15 cellular contexts compared by ENCODE assay signal in the genomic region with DNA sequence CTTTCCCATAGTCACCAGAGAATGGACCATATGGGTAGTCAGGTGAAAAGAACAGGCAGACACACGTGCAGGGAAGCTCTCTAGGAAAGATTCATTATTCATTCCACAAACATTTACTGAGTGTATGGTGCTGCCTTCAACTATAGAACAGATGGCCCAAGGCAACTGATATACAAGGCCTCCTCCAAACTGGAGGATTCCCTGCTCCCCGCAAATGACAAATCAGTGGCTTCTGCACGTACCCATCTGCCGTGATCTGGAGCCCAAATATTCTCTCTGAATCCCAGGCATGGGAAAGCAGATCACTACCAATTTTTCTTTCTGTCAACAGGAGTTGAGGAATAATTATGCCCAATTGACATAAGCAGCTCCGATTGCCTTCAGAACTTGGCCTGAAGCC.
"Had no signal": no experiment of that assay in that cellular context is flagged by ENCODE, and none has a peak within 500 bp of the region (broad histone marks: within the 10 kb centered on the region; RNA-seq: fewer than 3 reads in every experiment).

No MANE protein-coding gene starts in this region.

- ATAC-seq: stimulated activated naive B cell treated with anti-CD40 and anti-IgM and Interleukin-4, amounts not matched to agents 10 μg/mL and 1 μg/mL and 100 μg/mL, for 72 hours had no signal

- H3K27ac Mint-ChIP-seq: activated naive CD4-positive, alpha-beta T cell treated with anti-CD3 and anti-CD28 coated beads, Interleukin-2, amount 50 U/mL, for 24 hours; endodermal cell; memory B cell; nephron progenitor cell; stimulated activated naive B cell treated with anti-CD40 and anti-IgM and Interleukin-4, amounts not matched to agents 10 μg/mL and 1 μg/mL and 100 μg/mL, for 72 hours had no signal

- H3K9me3 ChIP-seq: sigmoid colon had no signal

- H3K9me3 Mint-ChIP-seq: activated naive CD4-positive, alpha-beta T cell treated with anti-CD3 and anti-CD28 coated beads, Interleukin-2, amount 50 U/mL, for 24 hours; memory B cell had no signal

- H3K4me3 Mint-ChIP-seq: activated naive CD4-positive, alpha-beta T cell treated with anti-CD3 and anti-CD28 coated beads, Interleukin-2, amount 50 U/mL, for 24 hours; endodermal cell; memory B cell; nephron progenitor cell; stimulated activated naive B cell treated with anti-CD40 and anti-IgM and Interleukin-4, amounts not matched to agents 10 μg/mL and 1 μg/mL and 100 μg/mL, for 72 hours had no signal

- H3K36me3 Mint-ChIP-seq: brain had no signal

- H3K4me1 Mint-ChIP-seq: activated naive CD4-positive, alpha-beta T cell treated with anti-CD3 and anti-CD28 coated beads, Interleukin-2, amount 50 U/mL, for 24 hours; brain; endodermal cell; memory B cell; nephron progenitor cell; stimulated activated naive B cell treated with anti-CD40 and anti-IgM and Interleukin-4, amounts not matched to agents 10 μg/mL and 1 μg/mL and 100 μg/mL, for 72 hours had no signal

- DNase-seq: activated CD4-positive, alpha-beta T cell treated with anti-CD3 and anti-CD28 coated beads for 4 hours; cerebellar nuclear complex; dermis blood vessel endothelial cell; endodermal cell; erythroblast; kidney; left ventricle myocardium inferior; nephron progenitor cell; sigmoid colon; stimulated activated CD4-positive, alpha-beta T cell treated with anti-CD3 and anti-CD28 coated beads, Interleukin-2, amount 100 ng/mL, for 24 hours; stimulated activated naive B cell treated with anti-CD40 and anti-IgM and Interleukin-4, amounts not matched to agents 10 μg/mL and 1 μg/mL and 100 μg/mL, for 72 hours; transverse colon had no signal
